10 cellular contexts compared by ENCODE assay signal in the genomic region with DNA sequence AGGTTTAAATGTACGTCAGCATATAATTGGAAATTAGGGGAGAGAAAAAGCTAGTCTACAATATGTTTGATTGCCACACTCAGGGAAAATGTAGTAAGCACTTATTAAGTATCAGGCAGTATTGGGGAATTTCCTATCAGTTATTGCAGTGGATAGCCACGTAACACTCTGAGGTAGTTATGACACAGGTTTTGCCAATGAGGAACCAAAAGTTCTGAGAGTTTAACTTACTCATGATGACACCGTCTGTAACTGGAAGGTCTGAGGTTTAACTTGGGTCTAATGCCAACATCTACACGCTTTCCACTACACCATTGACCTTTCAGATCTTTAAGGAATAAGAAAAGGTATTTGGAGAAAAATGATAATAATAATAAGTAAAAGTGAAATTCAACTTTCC.
DNase-seq lines count a peak whose midpoint lies in the region; ATAC-seq and TF ChIP-seq lines count a peak whose summit lies in the region.
"Had no signal": no experiment of that assay in that cellular context is flagged by ENCODE, and none has a peak within 500 bp of the region (broad histone marks: within the 10 kb centered on the region; RNA-seq: fewer than 3 reads in every experiment).

No MANE protein-coding gene starts in this region.

- H3K4me3 Mint-ChIP-seq in MCF 10A (ENCODE audit: unreplicated experiment), result no peak overlapping the region
- H3K4me3 Mint-ChIP-seq in endodermal cell, result no peak overlapping the region
- no peak overlapping the region for H3K4me3 Mint-ChIP-seq in natural killer cell treated with Interleukin-12 subunit alpha and Interleukin-12 subunit beta and Interleukin-15 and Interleukin-18, amount 100 ng/mL, for 72 hours

- H3K4me1 ChIP-seq in breast epithelium (no peaks in the 10 kb centered on the region), endodermal cell (ENCODE audit: control insufficient read depth, insufficient read depth, low read length) (no peaks in the 10 kb centered on the region)

- POLR2A ChIA-PET in MCF 10A (lab: Yijun Ruan, JAX), result no interaction called here

- 89 to 96% methylated on average over 3 of the region's 4 CpGs for WGBS in endodermal cell (ENCODE audit: insufficient coverage in 1 of 2, insufficient read length in 1 of 2), 2 experiments

- intact Hi-C loops in MCF 10A (cut with micrococcal nuclease) (no loop called here), breast epithelium (cut with DNase I; ENCODE audit: low total_unique reads) (no loop called here)

- TF ChIP-seq CTCF in MCF 10A (IDR thresholded peaks at IDR 0.05; ENCODE audit: unreplicated experiment), result no peak
- TF ChIP-seq CTCF in breast epithelium (IDR thresholded peaks at IDR 0.05), result no peak
- TF ChIP-seq CTCF in brain microvascular endothelial cell (IDR thresholded peaks at IDR 0.05; ENCODE audit: low read depth, low read length, missing control alignments), result no peak
- TF ChIP-seq CTCF in endodermal cell (conservative IDR thresholded peaks at IDR 0.05), result no peak

- peak; percentile 99 for ATAC-seq in HG02884 (IDR thresholded peaks at IDR 0.05; ENCODE audit: unreplicated experiment)
- ATAC-seq in natural killer cell treated with Interleukin-12 subunit alpha and Interleukin-12 subunit beta and Interleukin-15 and Interleukin-18, amount 100 ng/mL, for 72 hours, result no peak

- H3K36me3 ChIP-seq in breast epithelium, result no peaks in the 10 kb centered on the region
- H3K36me3 ChIP-seq in brain microvascular endothelial cell (replicated peaks), result no peaks in the 10 kb centered on the region
- no peaks in the 10 kb centered on the region for H3K36me3 ChIP-seq in endodermal cell (ENCODE audit: control insufficient read depth, insufficient read depth, low read length)

- TF ChIP-seq POLR2A in breast epithelium (IDR thresholded peaks at IDR 0.05), result no peak

- H3K27me3 ChIP-seq in breast epithelium, result no peaks in the 10 kb centered on the region
- H3K27me3 ChIP-seq in brain microvascular endothelial cell (replicated peaks), result no peaks in the 10 kb centered on the region
- H3K27me3 ChIP-seq in endodermal cell (ENCODE audit: control insufficient read depth, insufficient read depth, low read length, poor library complexity, severe bottlenecking), result no peaks in the 10 kb centered on the region

- H3K9me3 ChIP-seq in breast epithelium (peaks cover 0 to 9% of the 10 kb centered on the region in 2 donors), endodermal cell (ENCODE audit: control insufficient read depth, low read length) (peaks cover 19% of the 10 kb centered on the region)

- H3K4me1 Mint-ChIP-seq in MCF 10A (ENCODE audit: insufficient read depth, unreplicated experiment) (peaks cover 5% of the 10 kb centered on the region), endodermal cell (no peaks in the 10 kb centered on the region)
- no peaks in the 10 kb centered on the region for H3K4me1 Mint-ChIP-seq in natural killer cell treated with Interleukin-12 subunit alpha and Interleukin-12 subunit beta and Interleukin-15 and Interleukin-18, amount 100 ng/mL, for 72 hours (ENCODE audit: low read depth in 2 of 2)

- H3K27me3 Mint-ChIP-seq in MCF 10A (ENCODE audit: insufficient read depth, unreplicated experiment), result no peaks in the 10 kb centered on the region
- H3K27me3 Mint-ChIP-seq in endodermal cell (ENCODE audit: insufficient read depth), result peaks cover 3% of the 10 kb centered on the region
- no peaks in the 10 kb centered on the region for H3K27me3 Mint-ChIP-seq in natural killer cell treated with Interleukin-12 subunit alpha and Interleukin-12 subunit beta and Interleukin-15 and Interleukin-18, amount 100 ng/mL, for 72 hours

- peaks cover 29% of the 10 kb centered on the region for H3K36me3 Mint-ChIP-seq in MCF 10A (ENCODE audit: insufficient read depth, unreplicated experiment)
- H3K36me3 Mint-ChIP-seq in endodermal cell (ENCODE audit: low read depth), result peaks cover 5% of the 10 kb centered on the region
- peaks cover 21% of the 10 kb centered on the region for H3K36me3 Mint-ChIP-seq in natural killer cell treated with Interleukin-12 subunit alpha and Interleukin-12 subunit beta and Interleukin-15 and Interleukin-18, amount 100 ng/mL, for 72 hours

- peaks cover 9% of the 10 kb centered on the region for H3K9me3 Mint-ChIP-seq in MCF 10A (ENCODE audit: unreplicated experiment)
- H3K9me3 Mint-ChIP-seq in endodermal cell, result peaks cover 32% of the 10 kb centered on the region
- H3K9me3 Mint-ChIP-seq in natural killer cell treated with Interleukin-12 subunit alpha and Interleukin-12 subunit beta and Interleukin-15 and Interleukin-18, amount 100 ng/mL, for 72 hours, result peaks cover 7% of the 10 kb centered on the region

- H3K27ac Mint-ChIP-seq in MCF 10A (ENCODE audit: low read depth, unreplicated experiment) (no peak overlapping the region), endodermal cell (no peak overlapping the region)
- H3K27ac Mint-ChIP-seq in natural killer cell treated with Interleukin-12 subunit alpha and Interleukin-12 subunit beta and Interleukin-15 and Interleukin-18, amount 100 ng/mL, for 72 hours, result no peak overlapping the region

- H3K27ac ChIP-seq in breast epithelium (no peak overlapping the region), brain microvascular endothelial cell (no peak overlapping the region), endodermal cell (ENCODE audit: low read depth, low read length) (no peak overlapping the region)

- in situ Hi-C loops in brain microvascular endothelial cell (cut with HindIII; ENCODE audit: low pct_ligation_motif_present, low sequenced_read_pairs), result no loop called here

- no TSS peak for BruUV-seq in MCF 10A (replicated peaks; lab: Mats Ljungman, UMichigan)

- CTCF ChIA-PET in MCF 10A (lab: Yijun Ruan, JAX), result no interaction called here

- H3K4me3 ChIP-seq in breast epithelium, result no peak overlapping the region
- no peak overlapping the region for H3K4me3 ChIP-seq in brain microvascular endothelial cell (ENCODE audit: low read depth, low read length)
- H3K4me3 ChIP-seq in endodermal cell (ENCODE audit: low read length), result no peak overlapping the region

- no peak overlapping the region for H3K9ac ChIP-seq in endodermal cell (ENCODE audit: extremely low read depth, low read length, poor library complexity, severe bottlenecking)

- DNase-seq in MCF 10A (ENCODE audit: unreplicated experiment), result peak; percentile 28
- no peak for DNase-seq in breast epithelium (ENCODE audit: low spot score in 2 of 2)
- peak; percentile 28 for DNase-seq in NOMO-1 treated with dmso at 0.1 percent for 144 hours (lab: John Stamatoyannopoulos, UW; ENCODE audit: unreplicated experiment)
- DNase-seq in globus pallidus (ENCODE audit: low spot score), result no peak
- DNase-seq in brain microvascular endothelial cell, result no peak
- no peak for DNase-seq in endodermal cell
- no peak for DNase-seq in natural killer cell treated with Interleukin-12 subunit alpha and Interleukin-12 subunit beta and Interleukin-15 and Interleukin-18, amount 100 ng/mL, for 72 hours (ENCODE audit: low spot score)
- DNase-seq: NCI-H345; stimulated activated naive CD4-positive, alpha-beta T cell had no signal

Comparison
In these comparisons a context has a peak if more than half of its experiments do, and no peak if none do; other contexts are left out.
1. DNase-seq: peak in MCF 10A (single experiment) and NOMO-1 treated with dmso at 0.1 percent for 144 hours (single experiment); none in breast epithelium (0 of 2), globus pallidus (single experiment), brain microvascular endothelial cell (single experiment), endodermal cell (single experiment) and natural killer cell treated with Interleukin-12 subunit alpha and Interleukin-12 subunit beta and Interleukin-15 and Interleukin-18, amount 100 ng/mL, for 72 hours (single experiment).